9 cellular contexts compared by ENCODE assay signal in genomic region chr12:96210376-96211055, GRCh38. TPM values are rescaled to one million over a fixed set of nuclear protein-coding genes. Genes with fewer than 3 reads are reported as not detected.
DNase-seq lines count a peak whose midpoint lies in the region; ATAC-seq and TF ChIP-seq lines count a peak whose summit lies in the region.
"Had no signal": no experiment of that assay in that cellular context is flagged by ENCODE, and none has a peak within 500 bp of the region (broad histone marks: within the 10 kb centered on the region; RNA-seq: fewer than 3 reads in every experiment).

No MANE protein-coding gene starts in this region.

- peak; percentile 48 for DNase-seq in activated CD8-positive, alpha-beta memory T cell treated with anti-CD3 and anti-CD28 coated beads, Interleukin-2, amount 10 ng/mL, durations not matched to agents 7 days and 5 days
- peak; percentile 36 for DNase-seq in fibroblast of pulmonary artery (ENCODE audit: low read depth)
- DNase-seq in NCI-H1930 (lab: John Stamatoyannopoulos, UW), result no peak
- DNase-seq in GM10248 (ENCODE audit: extremely low spot score), result no peak
- DNase-seq: MV-4-11 had no signal

- TF ChIP-seq CTCF in fibroblast of pulmonary artery (IDR thresholded peaks at IDR 0.05; ENCODE audit: low read length, missing control alignments), result no peak
- TF ChIP-seq CTCF in GM10248 (IDR thresholded peaks at IDR 0.05; ENCODE audit: control extremely low read depth, extremely low read depth, low read depth, missing control alignments), result no peak

- no peaks in the 10 kb centered on the region for H3K36me3 Mint-ChIP-seq in IgD-negative memory B cell
- peaks cover 7% of the 10 kb centered on the region for H3K36me3 Mint-ChIP-seq in activated CD8-positive, alpha-beta memory T cell treated with anti-CD3 and anti-CD28 coated beads, Interleukin-2, amount 10 ng/mL, durations not matched to agents 7 days and 5 days
- H3K36me3 Mint-ChIP-seq in stimulated activated memory B cell treated with anti-CD40 and anti-IgM and Interleukin-4, amounts not matched to agents 10 μg/mL and 1 μg/mL and 100 μg/mL, for 72 hours, result peaks cover 11% of the 10 kb centered on the region

- no peak overlapping the region for H3K4me3 ChIP-seq in fibroblast of pulmonary artery (replicated peaks; ENCODE audit: low read depth, low read length)

- peaks cover 81 to 83% (median 81%) of the 10 kb centered on the region in 3 donors for H3K4me1 Mint-ChIP-seq in IgD-negative memory B cell
- H3K4me1 Mint-ChIP-seq in activated CD8-positive, alpha-beta memory T cell treated with anti-CD3 and anti-CD28 coated beads, Interleukin-2, amount 10 ng/mL, durations not matched to agents 7 days and 5 days, result peaks cover 77% of the 10 kb centered on the region
- H3K4me1 Mint-ChIP-seq in stimulated activated memory B cell treated with anti-CD40 and anti-IgM and Interleukin-4, amounts not matched to agents 10 μg/mL and 1 μg/mL and 100 μg/mL, for 72 hours, result peaks cover 100% of the 10 kb centered on the region

- no peaks in the 10 kb centered on the region for H3K9me3 Mint-ChIP-seq in IgD-negative memory B cell
- H3K9me3 Mint-ChIP-seq in activated CD8-positive, alpha-beta memory T cell treated with anti-CD3 and anti-CD28 coated beads, Interleukin-2, amount 10 ng/mL, durations not matched to agents 7 days and 5 days (ENCODE audit: low read depth), result no peaks in the 10 kb centered on the region
- no peaks in the 10 kb centered on the region for H3K9me3 Mint-ChIP-seq in stimulated activated memory B cell treated with anti-CD40 and anti-IgM and Interleukin-4, amounts not matched to agents 10 μg/mL and 1 μg/mL and 100 μg/mL, for 72 hours

- peak overlapping the region; percentile 68 to 91 (median 78) for H3K4me3 Mint-ChIP-seq in IgD-negative memory B cell
- peak overlapping the region; percentile 45 for H3K4me3 Mint-ChIP-seq in activated CD8-positive, alpha-beta memory T cell treated with anti-CD3 and anti-CD28 coated beads, Interleukin-2, amount 10 ng/mL, durations not matched to agents 7 days and 5 days
- peak overlapping the region; percentile 60 for H3K4me3 Mint-ChIP-seq in stimulated activated memory B cell treated with anti-CD40 and anti-IgM and Interleukin-4, amounts not matched to agents 10 μg/mL and 1 μg/mL and 100 μg/mL, for 72 hours

- H3K27me3 Mint-ChIP-seq in IgD-negative memory B cell, result no peaks in the 10 kb centered on the region
- H3K27me3 Mint-ChIP-seq in activated CD8-positive, alpha-beta memory T cell treated with anti-CD3 and anti-CD28 coated beads, Interleukin-2, amount 10 ng/mL, durations not matched to agents 7 days and 5 days, result no peaks in the 10 kb centered on the region
- H3K27me3 Mint-ChIP-seq in stimulated activated memory B cell treated with anti-CD40 and anti-IgM and Interleukin-4, amounts not matched to agents 10 μg/mL and 1 μg/mL and 100 μg/mL, for 72 hours, result no peaks in the 10 kb centered on the region

- peak; percentile 32 for ATAC-seq in activated CD8-positive, alpha-beta memory T cell treated with anti-CD3 and anti-CD28 coated beads, Interleukin-2, amount 10 ng/mL, durations not matched to agents 7 days and 5 days
- ATAC-seq in stimulated activated memory B cell treated with anti-CD40 and anti-IgM and Interleukin-4, amounts not matched to agents 10 μg/mL and 1 μg/mL and 100 μg/mL, for 72 hours, result no peak
- ATAC-seq in GM21723 (IDR thresholded peaks at IDR 0.05; ENCODE audit: unreplicated experiment) (no peak), HG03280 (IDR thresholded peaks at IDR 0.05; ENCODE audit: unreplicated experiment) (no peak)

- peak overlapping the region; percentile 78 to 95 (median 86) for H3K27ac Mint-ChIP-seq in IgD-negative memory B cell
- H3K27ac Mint-ChIP-seq in activated CD8-positive, alpha-beta memory T cell treated with anti-CD3 and anti-CD28 coated beads, Interleukin-2, amount 10 ng/mL, durations not matched to agents 7 days and 5 days, result peak overlapping the region; percentile 63
- H3K27ac Mint-ChIP-seq in stimulated activated memory B cell treated with anti-CD40 and anti-IgM and Interleukin-4, amounts not matched to agents 10 μg/mL and 1 μg/mL and 100 μg/mL, for 72 hours, result peak overlapping the region; percentile 20

- CTCF ChIA-PET in activated CD8-positive, alpha-beta memory T cell treated with anti-CD3 and anti-CD28 coated beads, Interleukin-2, amount 10 ng/mL, durations not matched to agents 7 days and 5 days (lab: Charles Lee), result interaction anchor here (0.6 to 8.9 kb wide), 9 partner anchors 12 to 306 kb away, joined by 3 to 92 read pairs (median 4); partner anchors contain the start of gene CDK17
- CTCF ChIA-PET in GM10248 (lab: Yijun Ruan, JAX), result interaction anchor here (0.9 to 9.8 kb wide), 6 partner anchors 9 to 306 kb away, joined by 3 to 123 read pairs (median 8); no protein-coding TSS in a partner anchor

- POLR2A ChIA-PET in GM10248 (lab: Yijun Ruan, JAX), result interaction anchor here (0.6 kb wide), 1 partner anchor 331 kb away, joined by 8 read pairs; no protein-coding TSS in a partner anchor

RNA-seq across cellular contexts. Expression of gene ELK3, which starts 16.3 kb away (rescaled TPM):
- polyA plus RNA-seq in IgD-negative memory B cell, result 17.9 TPM
- total RNA-seq in activated CD8-positive, alpha-beta memory T cell treated with anti-CD3 and anti-CD28 coated beads, Interleukin-2, amount 10 ng/mL, durations not matched to agents 7 days and 5 days, result 10 to 100 TPM; 16.1 to 17.1 TPM

Comparison
In these comparisons a context has a peak if more than half of its experiments do, and no peak if none do; other contexts are left out.
1. H3K27ac Mint-ChIP-seq: peak in every context shown above with its lines; median percentile 86 in IgD-negative memory B cell; 63 in activated CD8-positive, alpha-beta memory T cell treated with anti-CD3 and anti-CD28 coated beads, Interleukin-2, amount 10 ng/mL, durations not matched to agents 7 days and 5 days; 20 in stimulated activated memory B cell treated with anti-CD40 and anti-IgM and Interleukin-4, amounts not matched to agents 10 μg/mL and 1 μg/mL and 100 μg/mL, for 72 hours.
2. DNase-seq: peak in activated CD8-positive, alpha-beta memory T cell treated with anti-CD3 and anti-CD28 coated beads, Interleukin-2, amount 10 ng/mL, durations not matched to agents 7 days and 5 days (single experiment) and fibroblast of pulmonary artery (single experiment); none in NCI-H1930 (0 of 2) and GM10248 (single experiment).
3. Peak in every context shown above with its lines, with median percentiles within 50 percentile points of each other: H3K4me3 Mint-ChIP-seq.